ENCODE assay signal across 14 cellular contexts in the genomic region with DNA sequence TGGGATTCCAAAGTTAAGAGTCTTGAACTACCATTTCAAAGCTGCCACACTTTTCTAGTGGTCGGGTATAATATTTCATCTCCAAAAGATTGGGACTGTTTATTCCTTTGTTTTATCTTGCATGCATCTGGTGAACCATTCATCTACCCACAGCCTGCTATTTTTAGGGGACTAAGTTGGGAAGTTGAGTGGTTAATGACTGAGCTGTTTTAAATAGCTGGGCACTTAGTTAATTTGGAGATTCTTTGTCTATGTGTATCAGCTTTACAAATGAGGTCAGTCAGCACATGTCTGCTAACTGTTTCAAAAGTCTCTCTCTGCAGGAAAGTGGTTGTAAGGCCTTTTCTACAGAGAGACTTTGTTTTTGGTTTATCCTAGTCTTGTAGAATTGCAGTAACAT. TPM values are rescaled to one million over a fixed set of nuclear protein-coding genes. Genes with fewer than 3 reads are reported as not detected.
A peak's percentile ranks its signal among the peaks of the same experiment; 100 is the strongest.
DNase-seq lines count a peak whose midpoint lies in the region; ATAC-seq, FAIRE-seq and TF ChIP-seq lines count a peak whose summit lies in the region.
"Had no signal": no experiment of that assay in that cellular context is flagged by ENCODE, and none has a peak within 500 bp of the region (broad histone marks: within the 10 kb centered on the region; RNA-seq: fewer than 3 reads in every experiment).

No MANE protein-coding gene starts in this region.

- H3K4me3 ChIP-seq in AG09309 (ENCODE audit: control insufficient read depth, low read depth, low read length) (no peak overlapping the region), GM12878 (no peak overlapping the region), hepatocyte (no peak overlapping the region), MM.1S (ENCODE audit: low read length) (no peak overlapping the region)
- H3K4me3 ChIP-seq in Jurkat, Clone E6-1 (ENCODE audit: low read length), result no peak overlapping the region
- H3K4me3 ChIP-seq in effector memory CD4-positive, alpha-beta T cell (ENCODE audit: insufficient read depth, low read depth, low read length, poor library complexity, severe bottlenecking), result no peak overlapping the region
- H3K4me3 ChIP-seq: lower lobe of right lung, thyroid gland had no signal

- TF ChIP-seq EP300 in GM12878 (IDR thresholded peaks at IDR 0.05; ENCODE audit: borderline replicate concordance in 1 of 2, control insufficient read depth in 1 of 2, low read depth in 2 of 2, low read length in 2 of 2), result no peak

- DNase-seq in AG09309 (ENCODE audit: low read depth), result peak; percentile 66
- peak; percentile 25 for DNase-seq in Jurkat, Clone E6-1 (ENCODE audit: low read depth, low spot score)
- no peak for DNase-seq in GM12878 (ENCODE audit: low read depth, low spot score)
- no peak for DNase-seq in hepatocyte (ENCODE audit: low spot score)
- DNase-seq in DMS53 treated with DMSO at 0.1 percent for 48 hours (lab: John Stamatoyannopoulos, UW; ENCODE audit: unreplicated experiment), result no peak
- no peak for DNase-seq in cerebellar cortex (ENCODE audit: low spot score)
- no peak for DNase-seq in effector memory CD4-positive, alpha-beta T cell
- no peak for DNase-seq in MM.1S
- DNase-seq: activated T-cell treated with anti-CD3 and anti-CD28 coated beads for 4 hours; CD4-positive, alpha-beta T cell; lower lobe of right lung; NCI-H2227 treated with DMSO at 0.1 percent for 48 hours; thyroid gland had no signal

- H3K4me1 ChIP-seq in GM12878 (ENCODE audit: control insufficient read depth, insufficient read depth, low read length), result peaks cover 4% of the 10 kb centered on the region; the same call in 1 of the 2 replicates
- peaks cover 12% of the 10 kb centered on the region for H3K4me1 ChIP-seq in hepatocyte (ENCODE audit: insufficient read depth)
- H3K4me1 ChIP-seq in effector memory CD4-positive, alpha-beta T cell (ENCODE audit: control insufficient read depth, insufficient read depth, low read length, poor library complexity, severe bottlenecking), result no peaks in the 10 kb centered on the region
- no peaks in the 10 kb centered on the region for H3K4me1 ChIP-seq in MM.1S (ENCODE audit: low read length)

- TF ChIP-seq CTCF in AG09309 (IDR thresholded peaks at IDR 0.05; ENCODE audit: control insufficient read depth, insufficient read depth, low read depth, low read length, missing control alignments) (no peak), GM12878 (IDR thresholded peaks at IDR 0.05 in 2 of 3, conservative IDR thresholded peaks at IDR 0.05 in 1 of 3; ENCODE audit: control insufficient read depth in 2 of 3, extremely low read depth in 1 of 3, insufficient read depth in 1 of 3, low read depth in 3 of 3, low read length in 3 of 3) (no peak), hepatocyte (IDR thresholded peaks at IDR 0.05; ENCODE audit: poor library complexity) (no peak), MM.1S (IDR thresholded peaks at IDR 0.05; ENCODE audit: low read length) (no peak)

- no peaks in the 10 kb centered on the region; the same call in 2 of the 3 replicates for H3K9me3 ChIP-seq in GM12878 (replicated peaks; ENCODE audit: control insufficient read depth, insufficient read depth, low read length)
- no peaks in the 10 kb centered on the region for H3K9me3 ChIP-seq in hepatocyte (ENCODE audit: low read depth)
- no peaks in the 10 kb centered on the region for H3K9me3 ChIP-seq in effector memory CD4-positive, alpha-beta T cell (ENCODE audit: control insufficient read depth, low read length)
- H3K9me3 ChIP-seq in MM.1S (replicated peaks; ENCODE audit: insufficient read depth, low read length), result no peaks in the 10 kb centered on the region
- H3K9me3 ChIP-seq: lower lobe of right lung, thyroid gland had no signal

- SMC1A ChIA-PET in GM12878 (lab: Charles Lee; ENCODE audit: uncharacterized antibody, unreplicated experiment), result interaction anchor here (0.7 to 2.8 kb wide), 14 partner anchors 13 to 171 kb away, joined by 3 to 16 read pairs (median 4); no protein-coding TSS in a partner anchor

- H3K9ac ChIP-seq in GM12878 (ENCODE audit: control insufficient read depth, insufficient read depth, low read length), result no peak overlapping the region
- no peak overlapping the region for H3K9ac ChIP-seq in MM.1S (ENCODE audit: low read length)

- H3K9me2 ChIP-seq in hepatocyte (replicated peaks; ENCODE audit: insufficient read depth), result no peaks in the 10 kb centered on the region
- H3K9me2 ChIP-seq in MM.1S (replicated peaks; ENCODE audit: insufficient read depth, low read length), result no peaks in the 10 kb centered on the region

- no peak for TF ChIP-seq POLR2A in GM12878 (IDR thresholded peaks at IDR 0.05; ENCODE audit: low read depth, low read length)

- ATAC-seq in GM12878, result no peak
- ATAC-seq: HCT116, lower lobe of right lung had no signal

- no peaks in the 10 kb centered on the region for H3F3A ChIP-seq in MM.1S (ENCODE audit: insufficient read depth, low read length)

- 0% methylated on average over 1 of the region's 1 CpG for WGBS in GM12878 (ENCODE audit: insufficient coverage, insufficient replicate concordance, low lambda C conversion rate, missing lambda C conversion rate)
- WGBS in hepatocyte (ENCODE audit: low lambda C conversion rate, missing lambda C conversion rate), result 58% methylated on average over 1 of the region's 1 CpG

- in situ Hi-C loops in GM12878 (cut with MboI), result no loop called here

- BruUV-seq in GM12878 (replicated peaks; lab: Mats Ljungman, UMichigan), result no TSS peak

- H2AFZ ChIP-seq in GM12878 (ENCODE audit: control insufficient read depth, low read depth, low read length), result no peak overlapping the region
- no peak overlapping the region for H2AFZ ChIP-seq in hepatocyte
- no peak overlapping the region for H2AFZ ChIP-seq in MM.1S (ENCODE audit: low read length)

- peaks cover 0 to 2% of the 10 kb centered on the region in 2 experiments; a peak in 1 of 4 replicates for H3K36me3 ChIP-seq in GM12878 (ENCODE audit: control insufficient read depth in 2 of 2, insufficient read depth in 2 of 2, low read length in 1 of 2)
- H3K36me3 ChIP-seq in hepatocyte (replicated peaks; ENCODE audit: insufficient read depth, low read depth), result no peaks in the 10 kb centered on the region
- H3K36me3 ChIP-seq in effector memory CD4-positive, alpha-beta T cell (ENCODE audit: control insufficient read depth, insufficient read depth, low read length), result no peaks in the 10 kb centered on the region
- no peaks in the 10 kb centered on the region for H3K36me3 ChIP-seq in MM.1S (replicated peaks; ENCODE audit: insufficient read depth, low read length)
- H3K36me3 ChIP-seq: lower lobe of right lung, thyroid gland had no signal

- intact Hi-C loops in GM12878 (cut with micrococcal nuclease; ENCODE audit: unreplicated experiment), result no loop called here

- CTCF ChIA-PET in GM12878 (lab: Yijun Ruan, JAX), result interaction anchor here (0.6 to 1.6 kb wide), 5 partner anchors 19 to 80 kb away, joined by 3 to 6 read pairs (median 4); no protein-coding TSS in a partner anchor

- H3K27me3 ChIP-seq in GM12878 (replicated peaks in 1 of 2; ENCODE audit: control insufficient read depth in 2 of 2, insufficient read depth in 2 of 2, low read length in 1 of 2), result no peaks in the 10 kb centered on the region
- no peaks in the 10 kb centered on the region for H3K27me3 ChIP-seq in hepatocyte
- no peaks in the 10 kb centered on the region for H3K27me3 ChIP-seq in effector memory CD4-positive, alpha-beta T cell (replicated peaks; ENCODE audit: control insufficient read depth, insufficient read depth, low read length, poor library complexity, severe bottlenecking)
- H3K27me3 ChIP-seq in MM.1S (replicated peaks; ENCODE audit: insufficient read depth, low read length), result no peaks in the 10 kb centered on the region
- H3K27me3 ChIP-seq: thyroid gland had no signal

- TF ChIP-seq RAD21 in GM12878 (IDR thresholded peaks at IDR 0.05; ENCODE audit: insufficient read depth, low read depth, low read length), result no peak

- POLR2A ChIA-PET in GM12878 (lab: Charles Lee), result interaction anchor here (0.5 to 1.0 kb wide), 3 partner anchors 9 to 71 kb away, joined by 3 read pairs; no protein-coding TSS in a partner anchor

- H4K20me1 ChIP-seq in GM12878 (ENCODE audit: control insufficient read depth, insufficient read depth) (no peaks in the 10 kb centered on the region; the same call in 1 of the 2 replicates), hepatocyte (ENCODE audit: insufficient read depth, poor library complexity, severe bottlenecking) (peaks cover 31% of the 10 kb centered on the region), MM.1S (ENCODE audit: insufficient read depth, low read length) (no peaks in the 10 kb centered on the region)

- RAD21 ChIA-PET in GM12878 (lab: Charles Lee; ENCODE audit: unreplicated experiment), result interaction anchor here (0.8 to 7.3 kb wide), 10 partner anchors 8 to 171 kb away, joined by 3 to 49 read pairs (median 3); a partner anchor contains a TSS

- FAIRE-seq in GM12878 (lab: Jason Lieb, UNC), result no peak

- no peak overlapping the region for H3K27ac ChIP-seq in GM12878 (ENCODE audit: control insufficient read depth, insufficient read depth)
- H3K27ac ChIP-seq in hepatocyte, result no peak overlapping the region
- no peak overlapping the region for H3K27ac ChIP-seq in effector memory CD4-positive, alpha-beta T cell (ENCODE audit: insufficient read depth, low read length, poor library complexity, severe bottlenecking)
- no peak overlapping the region for H3K27ac ChIP-seq in MM.1S (ENCODE audit: low read length)
- H3K27ac ChIP-seq: lower lobe of right lung, thyroid gland had no signal

- H3K79me2 ChIP-seq in GM12878 (ENCODE audit: control insufficient read depth, insufficient read depth, low read length), result peaks cover 89% of the 10 kb centered on the region
- peaks cover 99% of the 10 kb centered on the region for H3K79me2 ChIP-seq in hepatocyte
- peaks cover 53% of the 10 kb centered on the region for H3K79me2 ChIP-seq in MM.1S (ENCODE audit: low read length)

- H3K4me2 ChIP-seq in GM12878 (ENCODE audit: control insufficient read depth, insufficient read depth), result peak overlapping the region; percentile 36; the same call in 1 of the 2 replicates
- peak overlapping the region; percentile 3 for H3K4me2 ChIP-seq in hepatocyte
- no peak overlapping the region for H3K4me2 ChIP-seq in MM.1S (ENCODE audit: low read depth, low read length)

RNA-seq across cellular contexts. Expression of a gene that starts 8.1 kb away (rescaled TPM):
- polyA plus RNA-seq in Jurkat, Clone E6-1 (2012; ENCODE audit: insufficient read depth, insufficient read length), result 49.5 TPM
- total RNA-seq in GM12878 (2013; cell fraction: nucleolus; rRNA removed), result 264 and 275 TPM in 2 replicates
- total RNA-seq in GM12878 (2014; rRNA removed) (36.3 and 41.1 TPM in 2 replicates), GM12878 (2014; rRNA removed; fragmentation: Illumina TruSeq; extraction: Trizol) (36.0 and 36.2 TPM in 2 replicates), GM12878 (2021) (24.9 and 25.6 TPM in 2 replicates), hepatocyte (92.5 and 96.5 TPM in 2 replicates)
- polyA plus RNA-seq in GM12878 (2011; ENCODE audit: low read depth), result 2.5 TPM
- polyA plus RNA-seq in GM12878 (2011; rRNA removed) (84.6 and 87.0 TPM in 2 replicates), GM12878 (2014; fragmentation: Illumina TruSeq; extraction: Trizol) (27.3 and 35.5 TPM in 2 replicates), GM12878 (2014; fragmentation: Nextera tagmentation; extraction: Ambion mirVana) (1 to 10 TPM; 5.4 to 8.6 TPM), GM12878 (2014; rRNA removed) (18.2 and 24.6 TPM in 2 replicates), GM12878 (2016; fragmentation: Nextera tagmentation; extraction: Ambion mirVana) (10 to 100 TPM in 1 of 2 experiments, 1 to 10 TPM in 1; 3.3 to 11.3 TPM), hepatocyte (27.3 and 27.9 TPM in 2 replicates)
- polyA plus RNA-seq in GM12878 (2011; cell fraction: cytosol; rRNA removed), result 37.7 and 39.0 TPM in 2 replicates
- 123 and 134 TPM in 2 replicates for polyA plus RNA-seq in GM12878 (2011; cell fraction: nucleus; rRNA removed)
- 7.6 and 8.8 TPM in 2 replicates for polyA plus RNA-seq in GM12878 (2012)
- 131 and 158 TPM in 2 replicates for polyA minus RNA-seq in GM12878 (2011; rRNA and poly(A)+ RNA removed)
- 27.3 and 36.6 TPM in 2 replicates for polyA minus RNA-seq in GM12878 (2011; cell fraction: cytosol; rRNA and poly(A)+ RNA removed)
- 180 and 273 TPM in 2 replicates for polyA minus RNA-seq in GM12878 (2011; cell fraction: nucleus; rRNA and poly(A)+ RNA removed)

Comparison
In these comparisons a context has a peak if more than half of its experiments do, and no peak if none do; other contexts are left out.
1. DNase-seq: peak in AG09309 (single experiment) and Jurkat, Clone E6-1 (single experiment); none in GM12878 (single experiment), hepatocyte (single experiment), DMS53 treated with DMSO at 0.1 percent for 48 hours (single experiment), cerebellar cortex (single experiment), effector memory CD4-positive, alpha-beta T cell (0 of 3) and MM.1S (single experiment).